8 cellular contexts compared by ENCODE assay signal in the genomic region with DNA sequence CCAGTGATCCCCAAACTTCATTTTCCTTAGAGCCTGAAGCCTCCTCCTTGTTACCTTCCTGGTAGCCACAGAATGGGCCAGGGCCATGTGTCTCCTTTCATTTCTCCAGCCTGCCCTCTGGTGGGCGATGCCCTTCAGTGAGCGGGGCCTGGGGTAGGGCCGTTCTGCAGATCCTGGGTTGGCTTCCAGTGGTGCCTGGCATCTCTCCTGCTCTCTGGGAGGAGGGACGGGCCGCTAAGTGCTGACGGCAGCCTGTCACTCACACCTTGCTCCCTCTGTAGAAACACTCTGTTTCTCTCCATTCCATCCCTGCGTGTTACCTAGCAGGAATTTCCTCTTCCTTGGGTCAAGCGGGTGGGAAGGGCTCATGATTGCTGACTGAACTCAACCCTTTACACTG.
A peak's percentile ranks its signal among the peaks of the same experiment; 100 is the strongest.
DNase-seq lines count a peak whose midpoint lies in the region; ATAC-seq and TF ChIP-seq lines count a peak whose summit lies in the region.

No MANE protein-coding gene starts in this region.

- H3K4me1 ChIP-seq in foreskin keratinocyte, result no peaks in the 10 kb centered on the region

- DNase-seq in AG08395 (ENCODE audit: low spot score) (peak; percentile 75), GM12865 (ENCODE audit: low read depth) (peak; percentile 62), NCI-H2081 (lab: John Stamatoyannopoulos, UW) (peak; percentile 87 to 89), WERI-Rb-1 (peak; percentile 84), foreskin keratinocyte (no peak), omental fat pad (ENCODE audit: low spot score) (peak; percentile 65)

- H3K27ac ChIP-seq in WERI-Rb-1 (no peak overlapping the region), foreskin keratinocyte (no peak overlapping the region)

- no peaks in the 10 kb centered on the region for H3K9me3 ChIP-seq in WERI-Rb-1 (ENCODE audit: severe bottlenecking)

- no peaks in the 10 kb centered on the region for H3K36me3 ChIP-seq in WERI-Rb-1

- H3K4me3 ChIP-seq in GM12865 (ENCODE audit: low read depth, low read length) (no peak overlapping the region), WERI-Rb-1 (ENCODE audit: low read depth, low read length) (no peak overlapping the region)

- TF ChIP-seq CTCF in GM12865 (IDR thresholded peaks at IDR 0.05; ENCODE audit: insufficient read depth, low read depth, low read length, missing control alignments) (peak; percentile 62), WERI-Rb-1 (IDR thresholded peaks at IDR 0.05; ENCODE audit: low read depth, low read length) (peak; percentile 85), foreskin keratinocyte (conservative IDR thresholded peaks at IDR 0.05) (peak; percentile 57), omental fat pad (IDR thresholded peaks at IDR 0.05) (no peak)

- ATAC-seq in foreskin keratinocyte, result peak; percentile 70
- ATAC-seq in omental fat pad (ENCODE audit: low FRiP score), result peak; percentile 84
- ATAC-seq in HG02610 (IDR thresholded peaks at IDR 0.05; ENCODE audit: unreplicated experiment), result no peak
- no peak for ATAC-seq in GM18502 (IDR thresholded peaks at IDR 0.05; ENCODE audit: poor library complexity, unreplicated experiment)

- H3K27me3 ChIP-seq in WERI-Rb-1 (ENCODE audit: insufficient read depth, low read depth, severe bottlenecking) (no peaks in the 10 kb centered on the region), foreskin keratinocyte (no peaks in the 10 kb centered on the region)

Comparison
In these comparisons a context has a peak if more than half of its experiments do, and no peak if none do; other contexts are left out.
1. DNase-seq: peak in AG08395 (single experiment), GM12865 (single experiment), NCI-H2081 (2 of 2), WERI-Rb-1 (single experiment) and omental fat pad (single experiment); none in foreskin keratinocyte (0 of 2).
2. CTCF ChIP-seq: peak in GM12865 (single experiment), WERI-Rb-1 (single experiment) and foreskin keratinocyte (single experiment); none in omental fat pad (0 of 3).
3. ATAC-seq: peak in foreskin keratinocyte (single experiment) and omental fat pad (single experiment); none in HG02610 (single experiment) and GM18502 (single experiment).